1 cellular context compared by ENCODE assay signal in genomic region chr2:15084826-15085489, GRCh38.
TF ChIP-seq lines count a peak whose summit lies in the region.

No MANE protein-coding gene starts in this region.

TF ChIP-seq in WTC11, 78 proteins besides CTCF, POLR2A, EP300 and RAD21 (continued from another document):
- TF ChIP-seq ZSCAN18 (CRISPR knock-in tag; IDR thresholded peaks at IDR 0.05): no peak
- no peak for TF ChIP-seq NFATC4 (CRISPR knock-in tag; IDR thresholded peaks at IDR 0.05)
- no peak for TF ChIP-seq ZNF423 (CRISPR knock-in tag; IDR thresholded peaks at IDR 0.05)
- no peak for TF ChIP-seq RELA (CRISPR knock-in tag; IDR thresholded peaks at IDR 0.05; ENCODE audit: borderline replicate concordance)
